In genomic region chr7:151351027-151351426, GRCh38 we compare ENCODE assay signal across 10 cellular contexts. TPM values are rescaled to one million over a fixed set of nuclear protein-coding genes. Genes with fewer than 3 reads are reported as not detected.
A peak's percentile ranks its signal among the peaks of the same experiment; 100 is the strongest.
DNase-seq lines count a peak whose midpoint lies in the region; ATAC-seq and TF ChIP-seq lines count a peak whose summit lies in the region.
"Had no signal": no experiment of that assay in that cellular context is flagged by ENCODE, and none has a peak within 500 bp of the region (broad histone marks: within the 10 kb centered on the region; RNA-seq: fewer than 3 reads in every experiment).

No MANE protein-coding gene starts in this region.

- peak overlapping the region; percentile 81 for H3K4me3 Mint-ChIP-seq in stimulated activated naive CD8-positive, alpha-beta T cell treated with anti-CD3 and anti-CD28 coated beads, Interleukin-15, Interleukin-2, amounts not matched to agents 100 ng/mL and 50 ng/mL, for 24 hours

- peaks cover 48% of the 10 kb centered on the region for H3K36me3 Mint-ChIP-seq in stimulated activated naive CD8-positive, alpha-beta T cell treated with anti-CD3 and anti-CD28 coated beads, Interleukin-15, Interleukin-2, amounts not matched to agents 100 ng/mL and 50 ng/mL, for 24 hours (ENCODE audit: low read depth)

- H3K9me3 ChIP-seq in WERI-Rb-1 (ENCODE audit: severe bottlenecking) (no peaks in the 10 kb centered on the region), esophagus muscularis mucosa (no peaks in the 10 kb centered on the region), ascending aorta (no peaks in the 10 kb centered on the region)
- H3K9me3 ChIP-seq: sigmoid colon had no signal

- no peaks in the 10 kb centered on the region for H3K9me3 Mint-ChIP-seq in stimulated activated naive CD8-positive, alpha-beta T cell treated with anti-CD3 and anti-CD28 coated beads, Interleukin-15, Interleukin-2, amounts not matched to agents 100 ng/mL and 50 ng/mL, for 24 hours

- H3K27ac ChIP-seq in WERI-Rb-1 (no peak overlapping the region), esophagus muscularis mucosa (replicated peaks in 1 of 4) (no peak overlapping the region), ascending aorta (no peak overlapping the region)

- H3K4me1 Mint-ChIP-seq in stimulated activated naive CD8-positive, alpha-beta T cell treated with anti-CD3 and anti-CD28 coated beads, Interleukin-15, Interleukin-2, amounts not matched to agents 100 ng/mL and 50 ng/mL, for 24 hours (ENCODE audit: low read depth), result peaks cover 62% of the 10 kb centered on the region

- ATAC-seq in GM21576 (IDR thresholded peaks at IDR 0.05; ENCODE audit: unreplicated experiment), result no peak

- TF ChIP-seq CTCF in WERI-Rb-1 (IDR thresholded peaks at IDR 0.05; ENCODE audit: low read depth, low read length) (peak; percentile 48), esophagus muscularis mucosa (IDR thresholded peaks at IDR 0.05) (no peak), ascending aorta (IDR thresholded peaks at IDR 0.05) (no peak)

- DNase-seq in activated gamma-delta T cell treated with anti-CD3 and anti-CD28 coated beads, Interleukin-2, amount 50 U/mL, for 16 hours (ENCODE audit: low read depth), result peak; percentile 17
- DNase-seq in activated gamma-delta T cell treated with Interleukin-2 at 50 U/mL for 16 hours (no peak), WERI-Rb-1 (peak; percentile 39), esophagus muscularis mucosa (ENCODE audit: extremely low spot score) (peak; percentile 55), ascending aorta (ENCODE audit: low spot score in 2 of 2) (no peak), activated gamma-delta T cell (lab: John Stamatoyannopoulos, UW) (no peak)
- DNase-seq: EL, sigmoid colon had no signal

- 61% methylated on average over 8 of the region's 8 CpGs for WGBS in esophagus muscularis mucosa

- intact Hi-C loops in esophagus muscularis mucosa (cut with DNase I), result loop anchor here (2.0 kb wide), 1 partner anchor 36 kb away; no protein-coding TSS in a partner anchor
- intact Hi-C loops in ascending aorta (cut with DNase I), result no loop called here

- H3K4me3 ChIP-seq in WERI-Rb-1 (ENCODE audit: low read depth, low read length) (no peak overlapping the region), esophagus muscularis mucosa (no peak overlapping the region), ascending aorta (no peak overlapping the region)

- peaks cover 10 to 24% (median 18%) of the 10 kb centered on the region in 4 donors for H3K4me1 ChIP-seq in esophagus muscularis mucosa
- peaks cover 0 to 2% of the 10 kb centered on the region in 2 donors for H3K4me1 ChIP-seq in ascending aorta

- H3K36me3 ChIP-seq in WERI-Rb-1 (peaks cover 71% of the 10 kb centered on the region), esophagus muscularis mucosa (peaks cover 37 to 99% (median 84%) of the 10 kb centered on the region in 4 donors), ascending aorta (peaks cover 63 to 87% of the 10 kb centered on the region in 2 donors)

- H3K27me3 Mint-ChIP-seq in stimulated activated naive CD8-positive, alpha-beta T cell treated with anti-CD3 and anti-CD28 coated beads, Interleukin-15, Interleukin-2, amounts not matched to agents 100 ng/mL and 50 ng/mL, for 24 hours, result no peaks in the 10 kb centered on the region

- peak overlapping the region; percentile 93 for H3K27ac Mint-ChIP-seq in stimulated activated naive CD8-positive, alpha-beta T cell treated with anti-CD3 and anti-CD28 coated beads, Interleukin-15, Interleukin-2, amounts not matched to agents 100 ng/mL and 50 ng/mL, for 24 hours

- no peak for TF ChIP-seq POLR2A in esophagus muscularis mucosa (IDR thresholded peaks at IDR 0.05; ENCODE audit: low read depth)

- no peaks in the 10 kb centered on the region for H3K27me3 ChIP-seq in WERI-Rb-1 (ENCODE audit: insufficient read depth, low read depth, severe bottlenecking)
- H3K27me3 ChIP-seq in esophagus muscularis mucosa, result no peaks in the 10 kb centered on the region
- no peaks in the 10 kb centered on the region for H3K27me3 ChIP-seq in ascending aorta
- H3K27me3 ChIP-seq: sigmoid colon had no signal

- no peak for TF ChIP-seq EP300 in esophagus muscularis mucosa (IDR thresholded peaks at IDR 0.05)

RNA-seq across cellular contexts. Expression of gene NUB1, which starts 9.4 kb away (rescaled TPM):
- total RNA-seq in esophagus muscularis mucosa, result 10 to 100 TPM; 45.9 to 59.1 (median 53.0) TPM
- 28.2 TPM for total RNA-seq in ascending aorta

RNA-seq across cellular contexts. Expression of gene WDR86, which starts 58.8 kb away (rescaled TPM):
- total RNA-seq in esophagus muscularis mucosa (10 to 100 TPM in 2 of 4 donors, 1 to 10 TPM in 2; 5.4 to 11.8 (median 9.6) TPM), ascending aorta (4.0 TPM)

Comparison
In these comparisons a context has a peak if more than half of its experiments do, and no peak if none do; other contexts are left out.
1. DNase-seq: peak in activated gamma-delta T cell treated with anti-CD3 and anti-CD28 coated beads, Interleukin-2, amount 50 U/mL, for 16 hours (single experiment), WERI-Rb-1 (single experiment) and esophagus muscularis mucosa (single experiment); none in activated gamma-delta T cell treated with Interleukin-2 at 50 U/mL for 16 hours (single experiment), ascending aorta (0 of 2) and activated gamma-delta T cell (single experiment).